1 cellular context compared by ENCODE assay signal in genomic region chr1:231601775-231602674, GRCh38.
TF ChIP-seq lines count a peak whose summit lies in the region.

No MANE protein-coding gene starts in this region.

TF ChIP-seq in K562, 482 proteins besides CTCF, POLR2A, EP300 and RAD21 (continued from another document):
- no peak for TF ChIP-seq PREB (CRISPR knock-in tag; IDR thresholded peaks at IDR 0.05)
- no peak for TF ChIP-seq CHCHD3 (CRISPR knock-in tag; IDR thresholded peaks at IDR 0.05)
- no peak for TF ChIP-seq BRD9 (IDR thresholded peaks at IDR 0.05; ENCODE audit: low read depth, partially characterized antibody)
- no peak for TF ChIP-seq ZNF311 (CRISPR knock-in tag; IDR thresholded peaks at IDR 0.05)
